18 cellular contexts compared by ENCODE assay signal in genomic region chr6:53295176-53295575, GRCh38.
"Had no signal": no experiment of that assay in that cellular context is flagged by ENCODE, and none has a peak within 500 bp of the region (broad histone marks: within the 10 kb centered on the region; RNA-seq: fewer than 3 reads in every experiment).

No MANE protein-coding gene starts in this region.

- H3K9me3 ChIP-seq: lower lobe of right lung, right atrium auricular region, tibial artery had no signal

- DNase-seq: activated CD4-positive, alpha-beta T cell treated with anti-CD3 and anti-CD28 coated beads for 4 hours; activated effector memory CD4-positive, alpha-beta T cell treated with anti-CD3 and anti-CD28 coated beads, Interleukin-2, amount 50 U/mL, for 16 hours; caudate nucleus; effector CD8-positive, alpha-beta T cell; immature natural killer cell; left cardiac atrium; lower lobe of right lung; midbrain; posterior cingulate gyrus; stimulated activated CD4-positive, alpha-beta T cell treated with anti-CD3 and anti-CD28 coated beads, Interleukin-4, amount 100 ng/mL, for 4 hours; SW 1271; T-helper 9 cell; tibial artery had no signal

- ATAC-seq: left cardiac atrium, lower lobe of right lung had no signal

- H3K4me3 Mint-ChIP-seq: immature natural killer cell had no signal

- H3K27me3 ChIP-seq: right atrium auricular region, tibial artery had no signal

- H3K27ac ChIP-seq: coronary artery, epithelial cell of prostate, lower lobe of right lung, right atrium auricular region, tibial artery, VCaP had no signal

- H3K4me3 ChIP-seq: coronary artery, lower lobe of right lung, right atrium auricular region, skin epidermis, tibial artery had no signal

- H3K9me3 Mint-ChIP-seq: immature natural killer cell had no signal
